ENCODE assay signal across 15 cellular contexts in genomic region chr3:16942955-16943354, GRCh38. TPM values are rescaled to one million over a fixed set of nuclear protein-coding genes. Genes with fewer than 3 reads are reported as not detected.
DNase-seq lines count a peak whose midpoint lies in the region; ATAC-seq and TF ChIP-seq lines count a peak whose summit lies in the region.
"Had no signal": no experiment of that assay in that cellular context is flagged by ENCODE, and none has a peak within 500 bp of the region (broad histone marks: within the 10 kb centered on the region; RNA-seq: fewer than 3 reads in every experiment).

No MANE protein-coding gene starts in this region.

- H3K4me1 Mint-ChIP-seq in natural killer cell (peaks cover 68 to 74% of the 10 kb centered on the region in 2 donors), memory B cell (peaks cover 40% of the 10 kb centered on the region), endothelial cell (ENCODE audit: unreplicated experiment) (peaks cover 26% of the 10 kb centered on the region), osteocyte (ENCODE audit: unreplicated experiment) (peaks cover 5% of the 10 kb centered on the region)
- peaks cover 39 to 60% of the 10 kb centered on the region in 2 donors for H3K4me1 Mint-ChIP-seq in natural killer cell treated with Interleukin-12 subunit alpha and Interleukin-12 subunit beta and Interleukin-15 and Interleukin-18, amount 100 ng/mL, for 72 hours (ENCODE audit: low read depth in 2 of 2)

- H3K9me3 Mint-ChIP-seq in natural killer cell, result no peaks in the 10 kb centered on the region
- H3K9me3 Mint-ChIP-seq in natural killer cell treated with Interleukin-12 subunit alpha and Interleukin-12 subunit beta and Interleukin-15 and Interleukin-18, amount 100 ng/mL, for 72 hours, result no peaks in the 10 kb centered on the region
- H3K9me3 Mint-ChIP-seq in memory B cell, result no peaks in the 10 kb centered on the region
- H3K9me3 Mint-ChIP-seq in endothelial cell (ENCODE audit: unreplicated experiment), result no peaks in the 10 kb centered on the region
- no peaks in the 10 kb centered on the region for H3K9me3 Mint-ChIP-seq in osteocyte (ENCODE audit: unreplicated experiment)
- H3K9me3 Mint-ChIP-seq: HFFc6 had no signal

- H3K4me3 Mint-ChIP-seq in natural killer cell, result no peak overlapping the region
- H3K4me3 Mint-ChIP-seq in natural killer cell treated with Interleukin-12 subunit alpha and Interleukin-12 subunit beta and Interleukin-15 and Interleukin-18, amount 100 ng/mL, for 72 hours, result no peak overlapping the region
- no peak overlapping the region for H3K4me3 Mint-ChIP-seq in memory B cell
- H3K4me3 Mint-ChIP-seq in endothelial cell (ENCODE audit: unreplicated experiment), result no peak overlapping the region
- H3K4me3 Mint-ChIP-seq in osteocyte (ENCODE audit: unreplicated experiment), result no peak overlapping the region
- H3K4me3 Mint-ChIP-seq: HFFc6 had no signal

- H3K27ac Mint-ChIP-seq in natural killer cell (peak overlapping the region; percentile 31 to 72), memory B cell (peak overlapping the region; percentile 45), endothelial cell (ENCODE audit: unreplicated experiment) (no peak overlapping the region), osteocyte (ENCODE audit: unreplicated experiment) (no peak overlapping the region)
- peak overlapping the region in 1 of 2 donors; percentile 21 for H3K27ac Mint-ChIP-seq in natural killer cell treated with Interleukin-12 subunit alpha and Interleukin-12 subunit beta and Interleukin-15 and Interleukin-18, amount 100 ng/mL, for 72 hours
- H3K27ac Mint-ChIP-seq: HFFc6 had no signal

- intact Hi-C loops in natural killer cell (cut with micrococcal nuclease), result loop anchor here (5.0 kb wide), 1 partner anchor 49 kb away; no protein-coding TSS in a partner anchor

- no peaks in the 10 kb centered on the region for H3K36me3 Mint-ChIP-seq in natural killer cell
- H3K36me3 Mint-ChIP-seq in natural killer cell treated with Interleukin-12 subunit alpha and Interleukin-12 subunit beta and Interleukin-15 and Interleukin-18, amount 100 ng/mL, for 72 hours, result no peaks in the 10 kb centered on the region
- H3K36me3 Mint-ChIP-seq in memory B cell, result peaks cover 16% of the 10 kb centered on the region
- no peaks in the 10 kb centered on the region for H3K36me3 Mint-ChIP-seq in endothelial cell (ENCODE audit: low read depth, unreplicated experiment)
- H3K36me3 Mint-ChIP-seq in osteocyte (ENCODE audit: unreplicated experiment), result no peaks in the 10 kb centered on the region

- ATAC-seq in natural killer cell, result no peak
- ATAC-seq in natural killer cell treated with Interleukin-12 subunit alpha and Interleukin-12 subunit beta and Interleukin-15 and Interleukin-18, amount 100 ng/mL, for 72 hours, result no peak
- no peak for ATAC-seq in memory B cell (ENCODE audit: low read depth)
- ATAC-seq: HepG2 had no signal

- TF ChIP-seq CTCF in natural killer cell (IDR thresholded peaks at IDR 0.05), result no peak
- TF ChIP-seq CTCF in endothelial cell (IDR thresholded peaks at IDR 0.05; ENCODE audit: unreplicated experiment), result no peak
- TF ChIP-seq CTCF in osteocyte (IDR thresholded peaks at IDR 0.05), result no peak

- in situ Hi-C loops in SK-MEL-5 (cut with HindIII; ENCODE audit: low pct_unique_long_range_greater_than_20kb, low sequenced_read_pairs), result no loop called here

- H3K27me3 Mint-ChIP-seq in natural killer cell (ENCODE audit: low read depth in 2 of 2) (no peaks in the 10 kb centered on the region), memory B cell (no peaks in the 10 kb centered on the region), endothelial cell (ENCODE audit: unreplicated experiment) (peaks cover 2% of the 10 kb centered on the region), osteocyte (ENCODE audit: unreplicated experiment) (peaks cover 3% of the 10 kb centered on the region)
- H3K27me3 Mint-ChIP-seq in natural killer cell treated with Interleukin-12 subunit alpha and Interleukin-12 subunit beta and Interleukin-15 and Interleukin-18, amount 100 ng/mL, for 72 hours, result no peaks in the 10 kb centered on the region

- no peak for DNase-seq in natural killer cell
- no peak for DNase-seq in natural killer cell treated with Interleukin-12 subunit alpha and Interleukin-12 subunit beta and Interleukin-15 and Interleukin-18, amount 100 ng/mL, for 72 hours (ENCODE audit: low spot score)
- DNase-seq in SK-MEL-5 (ENCODE audit: low read depth, low spot score), result peak; percentile 59
- DNase-seq in memory B cell (ENCODE audit: low spot score in 2 of 2), result no peak
- no peak for DNase-seq in endothelial cell (ENCODE audit: low spot score)
- DNase-seq in medulla oblongata (ENCODE audit: extremely low spot score), result no peak
- no peak for DNase-seq in osteocyte (ENCODE audit: extremely low spot score, unreplicated experiment)
- DNase-seq: ACHN, HFFc6, MG63, NCI-H1092 treated with DMSO at 0.1 percent for 48 hours, NCI-H1694, NCI-H446 treated with DMSO at 0.1 percent for 48 hours, NCI-H82 had no signal

RNA-seq across cellular contexts. Expression of gene PLCL2, which starts 58.2 kb away (rescaled TPM):
- 10 to 100 TPM; 71.5 to 94.9 (median 84.7) TPM for total RNA-seq in natural killer cell
- 10 to 100 TPM; 12.5 to 17.2 TPM for total RNA-seq in natural killer cell treated with Interleukin-12 subunit alpha and Interleukin-12 subunit beta and Interleukin-15 and Interleukin-18, amount 100 ng/mL, for 72 hours
- total RNA-seq in SK-MEL-5 (2014; rRNA removed; shearing (Covaris generic)), result 3.5 and 4.4 TPM in 2 replicates
- polyA plus RNA-seq in SK-MEL-5 (2015; cell fraction: cytosol; rRNA removed), result 4.0 and 4.8 TPM in 2 replicates
- 3.2 and 3.9 TPM in 2 replicates for polyA plus RNA-seq in SK-MEL-5 (2015; cell fraction: nucleus; rRNA removed)
- 18.8 TPM for total RNA-seq in endothelial cell (ENCODE audit: unreplicated experiment)
- total RNA-seq in osteocyte, result 1.8 and 2.1 TPM in 2 replicates
- total RNA-seq: HepG2 had no signal
- polyA plus RNA-seq: HepG2 had no signal

Comparison
In these comparisons a context has a peak if more than half of its experiments do, and no peak if none do; other contexts are left out.
1. H3K27ac Mint-ChIP-seq: peak in natural killer cell (2 of 2) and memory B cell (single experiment); none in endothelial cell (single experiment) and osteocyte (single experiment).